7 cellular contexts compared by ENCODE assay signal in genomic region chr11:12411806-12412727, GRCh38. TPM values are rescaled to one million over a fixed set of nuclear protein-coding genes. Genes with fewer than 3 reads are reported as not detected.
A peak's percentile ranks its signal among the peaks of the same experiment; 100 is the strongest.
DNase-seq lines count a peak whose midpoint lies in the region; ATAC-seq, FAIRE-seq and TF ChIP-seq lines count a peak whose summit lies in the region.

No MANE protein-coding gene starts in this region.

- H3K79me2 ChIP-seq in OCI-LY3 (ENCODE audit: low read length) (no peaks in the 10 kb centered on the region), GM12878 (ENCODE audit: control insufficient read depth, insufficient read depth, low read length) (no peaks in the 10 kb centered on the region)

- DNase-seq in GM10248 (ENCODE audit: extremely low spot score) (peak; percentile 30), GM12878 (ENCODE audit: low read depth, low spot score) (no peak), iPS DF 6.9 (ENCODE audit: low read depth, low spot score) (peak; percentile 89), spleen (no peak)

- SMC1A ChIA-PET in GM12878 (lab: Charles Lee; ENCODE audit: uncharacterized antibody, unreplicated experiment), result no interaction called here

- no peak overlapping the region for H3K27ac ChIP-seq in OCI-LY3 (ENCODE audit: low read length)
- H3K27ac ChIP-seq in GM12878 (ENCODE audit: control insufficient read depth, insufficient read depth), result no peak overlapping the region
- no peak overlapping the region for H3K27ac ChIP-seq in iPS DF 6.9 (ENCODE audit: low read length)
- H3K27ac ChIP-seq in spleen, result peak overlapping the region in 5 of 8 donors; percentile 20 to 63 (median 59)

- TF ChIP-seq EP300 in GM12878 (IDR thresholded peaks at IDR 0.05; ENCODE audit: borderline replicate concordance in 1 of 2, control insufficient read depth in 1 of 2, low read depth in 2 of 2, low read length in 2 of 2), result no peak

- H2AFZ ChIP-seq in OCI-LY3 (ENCODE audit: low read depth, low read length) (no peak overlapping the region), GM12878 (ENCODE audit: control insufficient read depth, low read depth, low read length) (no peak overlapping the region)

- H3K4me3 ChIP-seq in OCI-LY3 (ENCODE audit: low read length) (no peak overlapping the region), GM12878 (no peak overlapping the region), iPS DF 6.9 (ENCODE audit: low read length) (no peak overlapping the region), spleen (no peak overlapping the region)

- intact Hi-C loops in GM12878 (cut with micrococcal nuclease; ENCODE audit: unreplicated experiment), result loop anchor here (5.0 kb wide), 1 partner anchor 480 kb away; no protein-coding TSS in a partner anchor
- intact Hi-C loops in spleen (cut with DNase I; ENCODE audit: low total_unique reads), result loop anchor here (5.0 kb wide), 1 partner anchor 480 kb away; no protein-coding TSS in a partner anchor

- H4K20me1 ChIP-seq in OCI-LY3 (ENCODE audit: insufficient read depth, low read length), result no peaks in the 10 kb centered on the region
- H4K20me1 ChIP-seq in GM12878 (ENCODE audit: control insufficient read depth, insufficient read depth), result no peaks in the 10 kb centered on the region

- BruUV-seq in GM12878 (replicated peaks; lab: Mats Ljungman, UMichigan), result no TSS peak

- H3K9me3 ChIP-seq in OCI-LY3 (ENCODE audit: insufficient read depth, low read length), result no peaks in the 10 kb centered on the region
- no peaks in the 10 kb centered on the region for H3K9me3 ChIP-seq in GM12878 (replicated peaks; ENCODE audit: control insufficient read depth, insufficient read depth, low read length)
- H3K9me3 ChIP-seq in iPS DF 6.9 (ENCODE audit: control insufficient read depth, insufficient read depth, low read length), result no peaks in the 10 kb centered on the region
- H3K9me3 ChIP-seq in spleen, result no peaks in the 10 kb centered on the region

- H3K36me3 ChIP-seq in OCI-LY3 (replicated peaks; ENCODE audit: low read depth, low read length) (no peaks in the 10 kb centered on the region), GM12878 (ENCODE audit: control insufficient read depth in 2 of 2, insufficient read depth in 2 of 2, low read length in 1 of 2) (no peaks in the 10 kb centered on the region), iPS DF 6.9 (ENCODE audit: control insufficient read depth, insufficient read depth, low read length) (no peaks in the 10 kb centered on the region), spleen (no peaks in the 10 kb centered on the region)

- H3K4me2 ChIP-seq in OCI-LY3 (ENCODE audit: low read length) (no peak overlapping the region), GM12878 (ENCODE audit: control insufficient read depth, insufficient read depth) (no peak overlapping the region)

- H3K9ac ChIP-seq in OCI-LY3 (ENCODE audit: low read length) (no peak overlapping the region), GM12878 (ENCODE audit: control insufficient read depth, insufficient read depth, low read length) (no peak overlapping the region)

- RAD21 ChIA-PET in GM12878 (lab: Charles Lee; ENCODE audit: unreplicated experiment), result no interaction called here

- TF ChIP-seq POLR2A in GM12878 (IDR thresholded peaks at IDR 0.05; ENCODE audit: low read depth, low read length) (no peak), spleen (IDR thresholded peaks at IDR 0.05) (no peak)

- CTCF ChIA-PET in GM10248 (lab: Yijun Ruan, JAX) (interaction anchor here (1.2 kb wide), 1 partner anchor 456 kb away, joined by 3 read pairs; no protein-coding TSS in a partner anchor), GM12878 (lab: Yijun Ruan, JAX) (interaction anchor here (0.8 to 1.3 kb wide), 3 partner anchors 8 to 476 kb away, joined by 3 to 5 read pairs (median 3); no protein-coding TSS in a partner anchor)

- peak; percentile 40; the same call in 1 of the 2 replicates for TF ChIP-seq RAD21 in GM12878 (IDR thresholded peaks at IDR 0.05; ENCODE audit: insufficient read depth, low read depth, low read length)

- 15% methylated on average over 7 of the region's 7 CpGs for WGBS in GM12878 (ENCODE audit: insufficient coverage, insufficient replicate concordance, low lambda C conversion rate, missing lambda C conversion rate)
- no CpG with 5 or more reads among the region's 7 CpGs for WGBS in iPS DF 6.9 (ENCODE audit: insufficient coverage, insufficient read length)
- WGBS in spleen, 5 donors, result 31 to 45% (median 37%) methylated on average over 7 of the region's 7 CpGs

- no peak for FAIRE-seq in GM12878 (lab: Jason Lieb, UNC)

- no peaks in the 10 kb centered on the region for H3K27me3 ChIP-seq in OCI-LY3 (ENCODE audit: low read depth, low read length)
- H3K27me3 ChIP-seq in GM12878 (replicated peaks in 1 of 2; ENCODE audit: control insufficient read depth in 2 of 2, insufficient read depth in 2 of 2, low read length in 1 of 2), result no peaks in the 10 kb centered on the region; a peak in 1 of 4 replicates
- no peaks in the 10 kb centered on the region for H3K27me3 ChIP-seq in iPS DF 6.9 (ENCODE audit: control insufficient read depth, insufficient read depth, low read length)
- H3K27me3 ChIP-seq in spleen (replicated peaks in 1 of 7), result no peaks in the 10 kb centered on the region

- POLR2A ChIA-PET in GM10248 (lab: Yijun Ruan, JAX) (no interaction called here), GM12878 (lab: Charles Lee) (no interaction called here)

- ATAC-seq in HG03571 (IDR thresholded peaks at IDR 0.05; ENCODE audit: unreplicated experiment), result peak; percentile 71
- ATAC-seq in GM12878, result peak; percentile 86
- no peak for ATAC-seq in HG02763 (IDR thresholded peaks at IDR 0.05; ENCODE audit: unreplicated experiment)

- TF ChIP-seq CTCF in GM10248 (IDR thresholded peaks at IDR 0.05; ENCODE audit: control extremely low read depth, extremely low read depth, low read depth, missing control alignments), result peak; percentile 29
- peak; percentile 61 for TF ChIP-seq CTCF in OCI-LY3 (IDR thresholded peaks at IDR 0.05; ENCODE audit: low read depth, low read length)
- peak; percentile 26 to 51 (median 50); a peak in 5 of 6 replicates for TF ChIP-seq CTCF in GM12878 (IDR thresholded peaks at IDR 0.05 in 2 of 3, conservative IDR thresholded peaks at IDR 0.05 in 1 of 3; ENCODE audit: control insufficient read depth in 2 of 3, extremely low read depth in 1 of 3, insufficient read depth in 1 of 3, low read depth in 3 of 3, low read length in 3 of 3)
- peak in 10 of 11 experiments; percentile 23 to 66 (median 52) for TF ChIP-seq CTCF in spleen (IDR thresholded peaks at IDR 0.05 in 8 of 11, conservative IDR thresholded peaks at IDR 0.05 in 3 of 11)

- no peaks in the 10 kb centered on the region for H3K4me1 ChIP-seq in OCI-LY3 (ENCODE audit: low read length)
- no peaks in the 10 kb centered on the region for H3K4me1 ChIP-seq in GM12878 (ENCODE audit: control insufficient read depth, insufficient read depth, low read length)
- H3K4me1 ChIP-seq in iPS DF 6.9 (ENCODE audit: control insufficient read depth, insufficient read depth, low read length), result peaks cover 2% of the 10 kb centered on the region
- H3K4me1 ChIP-seq in spleen, result peaks cover 0 to 12% (median 3%) of the 10 kb centered on the region in 6 donors

- in situ Hi-C loops in GM12878 (cut with MboI), result loop anchor here (10.0 kb wide), 1 partner anchor 483 kb away; no protein-coding TSS in a partner anchor

TF ChIP-seq in GM12878, 131 proteins besides CTCF, POLR2A, EP300 and RAD21 (continues in another document):
- TF ChIP-seq ZNF592 (IDR thresholded peaks at IDR 0.05), result no peak

RNA-seq across cellular contexts. Expression of gene PARVA, which starts 34.7 kb away (rescaled TPM):
- total RNA-seq in GM12878 (2013; cell fraction: nucleolus; rRNA removed), result not detected in 2 replicates
- total RNA-seq in GM12878 (2014; rRNA removed), result not detected in 2 replicates
- total RNA-seq in GM12878 (2014; rRNA removed; fragmentation: Illumina TruSeq; extraction: Trizol), result not detected in 2 replicates
- total RNA-seq in GM12878 (2021), result 0.21 and 0.44 TPM in 2 replicates
- not detected for polyA plus RNA-seq in GM12878 (2011; ENCODE audit: low read depth)
- polyA plus RNA-seq in GM12878 (2011; rRNA removed), result not detected in 2 replicates
- not detected in 2 replicates for polyA plus RNA-seq in GM12878 (2011; cell fraction: cytosol; rRNA removed)
- polyA plus RNA-seq in GM12878 (2011; cell fraction: nucleus; rRNA removed), result not detected in 2 replicates
- polyA plus RNA-seq in GM12878 (2012), result not detected in 2 replicates
- polyA plus RNA-seq in GM12878 (2014; fragmentation: Illumina TruSeq; extraction: Trizol), result 0.01 TPM in 1 of 2 replicates, not detected in the other
- not detected for polyA plus RNA-seq in GM12878 (2014; fragmentation: Nextera tagmentation; extraction: Ambion mirVana)
- not detected in 2 replicates for polyA plus RNA-seq in GM12878 (2014; rRNA removed)
- polyA plus RNA-seq in GM12878 (2016; fragmentation: Nextera tagmentation; extraction: Ambion mirVana), result under 1 TPM in 1 of 2 experiments, not detected in 1; 0.03 TPM
- 0.22 TPM in 1 of 2 replicates, not detected in the other for polyA minus RNA-seq in GM12878 (2011; rRNA and poly(A)+ RNA removed)
- polyA minus RNA-seq in GM12878 (2011; cell fraction: cytosol; rRNA and poly(A)+ RNA removed), result 0.31 TPM in 1 of 2 replicates, not detected in the other
- polyA minus RNA-seq in GM12878 (2011; cell fraction: nucleus; rRNA and poly(A)+ RNA removed), result under 0.01 TPM in 1 of 2 replicates, not detected in the other
- total RNA-seq in spleen, result 10 to 100 TPM; 14.6 to 56.6 (median 26.9) TPM
- 1 to 10 TPM; 3.8 to 5.8 (median 4.5) TPM for polyA plus RNA-seq in spleen

Comparison
In these comparisons a context has a peak if more than half of its experiments do, and no peak if none do; other contexts are left out.
1. DNase-seq: peak in GM10248 (single experiment) and iPS DF 6.9 (single experiment); none in GM12878 (single experiment) and spleen (single experiment).
2. H3K27ac ChIP-seq: peak in spleen (5 of 8); none in OCI-LY3 (single experiment), GM12878 (single experiment) and iPS DF 6.9 (single experiment).
3. RNA of gene PARVA, which starts 34.7 kb away (total RNA-seq): 14.6 to 56.6 TPM in spleen; 0.21 to 0.44 TPM in GM12878; every median in the first group is over 10 times any median in the second.
4. Peak in every context shown above with its lines, with median percentiles within 50 percentile points of each other: CTCF ChIP-seq.